ENCODE assay signal across 28 cellular contexts in the genomic region with DNA sequence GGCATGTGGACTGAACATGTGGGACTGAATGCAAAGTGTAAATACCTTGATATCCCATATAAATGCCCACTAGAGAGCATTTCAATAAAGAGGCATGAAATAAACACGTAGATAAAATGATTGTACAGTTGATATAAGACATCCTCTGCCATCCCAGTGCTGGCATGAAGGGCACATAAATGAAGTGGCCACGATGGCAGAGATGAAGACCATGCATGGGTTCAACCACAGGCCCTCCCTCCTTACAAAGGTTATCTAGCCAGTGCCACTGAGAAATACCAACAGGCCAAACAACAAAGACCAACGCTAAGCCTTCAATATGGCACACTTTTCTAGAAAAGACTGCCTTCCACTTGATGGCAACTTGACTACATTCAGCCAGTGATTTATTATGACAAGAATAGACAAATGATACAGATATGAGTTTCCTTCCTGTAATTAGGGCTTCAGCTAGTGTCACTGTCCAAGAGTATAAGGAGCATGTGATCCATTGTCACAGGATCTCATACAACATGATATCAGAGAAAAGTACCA.
"Had no signal": no experiment of that assay in that cellular context is flagged by ENCODE, and none has a peak within 500 bp of the region (broad histone marks: within the 10 kb centered on the region; RNA-seq: fewer than 3 reads in every experiment).

No MANE protein-coding gene starts in this region.

- H3K27ac ChIP-seq: colonic mucosa, epithelial cell of prostate, gastroesophageal sphincter, heart right ventricle, lower lobe of right lung, neutrophil, pancreas, psoas muscle, sigmoid colon, testis, tibial artery had no signal

- ATAC-seq: esophagus mucosa; gastroesophageal sphincter; heart right ventricle; left ventricle myocardium superior; lower lobe of right lung; natural killer cell; pancreas; psoas muscle; right cardiac atrium; stimulated activated effector memory CD8-positive, alpha-beta T cell treated with anti-CD3 and anti-CD28 coated beads, Interleukin-12 subunit alpha, Interleukin-12 subunit beta, amount 100 ng/mL, for 72 hours; stimulated activated naive CD8-positive, alpha-beta T cell treated with anti-CD3 and anti-CD28 coated beads, Interleukin-15, Interleukin-2, amounts not matched to agents 100 U/mL and 50 U/mL, for 24 hours had no signal

- H3K36me3 ChIP-seq: colonic mucosa, gastroesophageal sphincter, heart right ventricle, lower lobe of right lung, neutrophil, pancreas, sigmoid colon, tibial artery had no signal

- H3K36me3 Mint-ChIP-seq: natural killer cell; stimulated activated effector memory CD8-positive, alpha-beta T cell treated with anti-CD3 and anti-CD28 coated beads, Interleukin-12 subunit alpha, Interleukin-12 subunit beta, amount 100 ng/mL, for 72 hours; type B pancreatic cell had no signal

- H3K4me3 Mint-ChIP-seq: dendritic cell treated with granulocyte-macrophage colony-stimulating factor and Interleukin-4, amounts not matched to agents 40 ng/mL and 50 ng/mL, for 4 days; endodermal cell; natural killer cell; neural crest cell; stimulated activated effector memory CD8-positive, alpha-beta T cell treated with anti-CD3 and anti-CD28 coated beads, Interleukin-12 subunit alpha, Interleukin-12 subunit beta, amount 100 ng/mL, for 72 hours; type B pancreatic cell had no signal

- H3K27me3 ChIP-seq: colonic mucosa, gastroesophageal sphincter, heart right ventricle, neutrophil, pancreas, sigmoid colon, testis, tibial artery had no signal

- H3K27ac Mint-ChIP-seq: dendritic cell treated with granulocyte-macrophage colony-stimulating factor and Interleukin-4, amounts not matched to agents 40 ng/mL and 50 ng/mL, for 4 days; endodermal cell; natural killer cell; stimulated activated effector memory CD8-positive, alpha-beta T cell treated with anti-CD3 and anti-CD28 coated beads, Interleukin-12 subunit alpha, Interleukin-12 subunit beta, amount 100 ng/mL, for 72 hours; type B pancreatic cell had no signal

- DNase-seq: colonic mucosa; effector CD8-positive, alpha-beta T cell; endodermal cell; foreskin fibroblast; heart right ventricle; hippocampal formation; left ventricle myocardium superior; lower lobe of right lung; natural killer cell; pancreas; psoas muscle; right cardiac atrium; sigmoid colon; stimulated activated CD4-positive, alpha-beta T cell treated with anti-CD3 and anti-CD28 coated beads, Interleukin-2, amount 100 ng/mL, for 24 hours; stimulated activated CD4-positive, alpha-beta T cell treated with anti-CD3 and anti-CD28 coated beads, Interleukin-4, amount 100 ng/mL, for 24 hours; stimulated activated naive CD8-positive, alpha-beta T cell treated with anti-CD3 and anti-CD28 coated beads, Interleukin-15, Interleukin-2, amounts not matched to agents 100 U/mL and 50 U/mL, for 24 hours; substantia nigra; testis; tibial artery had no signal

- H3K27me3 Mint-ChIP-seq: dendritic cell treated with granulocyte-macrophage colony-stimulating factor and Interleukin-4, amounts not matched to agents 40 ng/mL and 50 ng/mL, for 4 days; type B pancreatic cell had no signal

- H3K4me1 ChIP-seq: colonic mucosa, gastroesophageal sphincter, heart right ventricle, lower lobe of right lung, psoas muscle, sigmoid colon, testis, tibial artery had no signal

- H3K9me3 ChIP-seq: colonic mucosa, heart right ventricle, lower lobe of right lung, neutrophil, pancreas, psoas muscle, sigmoid colon, testis, tibial artery had no signal

- H3K9me3 Mint-ChIP-seq: dendritic cell treated with granulocyte-macrophage colony-stimulating factor and Interleukin-4, amounts not matched to agents 40 ng/mL and 50 ng/mL, for 4 days; endodermal cell; neural crest cell; type B pancreatic cell had no signal

- FAIRE-seq: keratinocyte, pancreas had no signal

- H3K4me1 Mint-ChIP-seq: endodermal cell; natural killer cell; neural crest cell; stimulated activated effector memory CD8-positive, alpha-beta T cell treated with anti-CD3 and anti-CD28 coated beads, Interleukin-12 subunit alpha, Interleukin-12 subunit beta, amount 100 ng/mL, for 72 hours had no signal

- H3K4me3 ChIP-seq: colonic mucosa, gastroesophageal sphincter, heart right ventricle, lower lobe of right lung, pancreas, psoas muscle, sigmoid colon, testis, tibial artery had no signal
